Comparison of ENCODE assay signal across 8 cellular contexts in the genomic region with DNA sequence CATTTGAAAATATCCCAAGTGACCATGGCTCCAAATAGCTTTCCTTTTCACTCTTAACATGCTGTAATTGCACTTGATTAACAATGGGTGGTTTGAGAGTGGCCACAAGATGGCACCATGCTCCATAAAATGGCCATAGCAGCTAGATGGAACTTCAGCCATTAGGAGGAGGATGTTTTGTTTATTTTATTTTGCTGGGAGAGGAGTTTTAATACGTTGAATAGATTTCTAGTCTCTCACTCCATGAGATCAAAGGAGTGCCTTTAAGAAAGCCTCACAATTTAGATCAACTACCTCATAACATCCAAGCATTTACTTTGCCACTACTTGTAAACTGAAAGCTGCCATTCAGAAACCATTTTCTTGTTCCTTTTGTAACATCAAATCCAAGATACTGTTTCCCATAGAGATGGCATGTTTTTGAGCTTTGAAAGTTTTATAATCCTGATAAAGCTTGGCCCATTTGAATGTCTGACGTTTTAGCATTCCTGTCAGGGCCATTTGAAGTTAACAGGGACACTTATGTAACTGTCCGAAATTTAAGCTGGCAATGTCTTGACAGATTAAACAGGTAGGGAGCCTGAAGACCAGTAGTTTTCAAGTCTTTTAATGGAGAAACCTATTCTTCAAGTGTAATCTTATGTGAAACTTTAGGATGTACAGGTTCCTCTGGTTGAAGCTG. TPM values are rescaled to one million over a fixed set of nuclear protein-coding genes. Genes with fewer than 3 reads are reported as not detected.
A peak's percentile ranks its signal among the peaks of the same experiment; 100 is the strongest.
DNase-seq lines count a peak whose midpoint lies in the region; ATAC-seq and TF ChIP-seq lines count a peak whose summit lies in the region.

No MANE protein-coding gene starts in this region.

- peaks cover 16% of the 10 kb centered on the region; the same call in 1 of the 2 replicates for H3K79me2 ChIP-seq in H9 (ENCODE audit: insufficient read depth, low read length)

- H3K56ac ChIP-seq in H9 (ENCODE audit: insufficient read length, low read depth, low read length): no peak overlapping the region

- no peak overlapping the region for H2BK120ac ChIP-seq in H9 (ENCODE audit: low read depth, low read length, poor library complexity, severe bottlenecking)

- no peak overlapping the region for H3K14ac ChIP-seq in H9 (ENCODE audit: insufficient read depth, low read length)

- no peaks in the 10 kb centered on the region; the same call in 1 of the 2 replicates for H3K27me3 Mint-ChIP-seq in H9 (ENCODE audit: low read depth)
- no peaks in the 10 kb centered on the region for H3K27me3 Mint-ChIP-seq in activated CD4-positive, alpha-beta T cell treated with anti-CD3 and anti-CD28 coated beads, Interleukin-2, amount 10 ng/mL, durations not matched to agents 7 days and 5 days
- H3K27me3 Mint-ChIP-seq in effector memory CD8-positive, alpha-beta T cell: no peaks in the 10 kb centered on the region

- H2BK5ac ChIP-seq in H9 (ENCODE audit: insufficient read length, low read length): no peak overlapping the region

- H3K4me3 ChIP-seq in AG09309 (ENCODE audit: control insufficient read depth, low read depth, low read length): no peak overlapping the region
- H3K4me3 ChIP-seq in mesodermal cell (ENCODE audit: extremely low read depth, insufficient read depth, low read length, poor library complexity, severe bottlenecking): no peak overlapping the region

- H2BK20ac ChIP-seq in H9 (ENCODE audit: low read depth, low read length, poor library complexity, severe bottlenecking): no peak overlapping the region

- peaks cover 18 to 24% of the 10 kb centered on the region in 2 experiments for H3K4me1 Mint-ChIP-seq in H9
- peaks cover 42% of the 10 kb centered on the region for H3K4me1 Mint-ChIP-seq in activated CD4-positive, alpha-beta T cell treated with anti-CD3 and anti-CD28 coated beads, Interleukin-2, amount 10 ng/mL, durations not matched to agents 7 days and 5 days
- peaks cover 5 to 12% of the 10 kb centered on the region in 2 donors for H3K4me1 Mint-ChIP-seq in effector memory CD8-positive, alpha-beta T cell (ENCODE audit: low read depth in 2 of 2)

- no peak overlapping the region for H3K18ac ChIP-seq in H9 (ENCODE audit: insufficient read length, low read depth, low read length)

- WGBS in H9 (ENCODE audit: extremely low coverage, insufficient read length, low lambda C conversion rate): no CpG with 5 or more reads among the region's 3 CpGs
- WGBS in mesodermal cell (ENCODE audit: insufficient coverage in 2 of 2), 2 experiments: 83 to 87% methylated on average over 2 of the region's 3 CpGs

- H3K27ac ChIP-seq in H9 (ENCODE audit: insufficient read length, low read depth, low read length): no peak overlapping the region
- peak overlapping the region; percentile 41 for H3K27ac ChIP-seq in mesodermal cell (ENCODE audit: low read depth, low read length, severe bottlenecking)

- H4K91ac ChIP-seq in H9 (ENCODE audit: insufficient read length, low read depth, low read length): no peak overlapping the region

- ATAC-seq in effector memory CD8-positive, alpha-beta T cell (replicated peaks): peak; percentile 10
- ATAC-seq in HG03378 (IDR thresholded peaks at IDR 0.05; ENCODE audit: unreplicated experiment): no peak

- no peak overlapping the region for H2AK5ac ChIP-seq in H9 (ENCODE audit: insufficient read length, low read length)

- H3K9ac ChIP-seq in H9 (ENCODE audit: extremely low read depth, insufficient read length, low read length): no peak overlapping the region

- no peak overlapping the region for H4K5ac ChIP-seq in H9 (ENCODE audit: insufficient read length, low read depth, low read length)

- no peak overlapping the region for H2BK15ac ChIP-seq in H9 (ENCODE audit: low read depth, low read length)

- H4K20me1 ChIP-seq in H9 (ENCODE audit: control insufficient read depth, insufficient read depth, insufficient read length): no peaks in the 10 kb centered on the region

- H3T11ph ChIP-seq in H9 (ENCODE audit: low read length): no peak overlapping the region

- peaks cover 68% of the 10 kb centered on the region for H3K36me3 ChIP-seq in mesodermal cell (ENCODE audit: control insufficient read depth, insufficient read depth, low read length)

- H3K4me2 ChIP-seq in H9 (ENCODE audit: insufficient read depth, insufficient read length, low read length): no peak overlapping the region

- no peak overlapping the region for H2BK12ac ChIP-seq in H9 (ENCODE audit: insufficient read length, low read depth, low read length)

- H3K4ac ChIP-seq in H9 (ENCODE audit: low read depth, low read length): no peak overlapping the region

- H3K9me3 Mint-ChIP-seq in H9: no peaks in the 10 kb centered on the region
- no peaks in the 10 kb centered on the region for H3K9me3 Mint-ChIP-seq in activated CD4-positive, alpha-beta T cell treated with anti-CD3 and anti-CD28 coated beads, Interleukin-2, amount 10 ng/mL, durations not matched to agents 7 days and 5 days
- H3K9me3 Mint-ChIP-seq in effector memory CD8-positive, alpha-beta T cell: no peaks in the 10 kb centered on the region

- peaks cover 29 to 65% (median 59%) of the 10 kb centered on the region in 3 experiments; a peak in 6 of 7 replicates for H3K36me3 Mint-ChIP-seq in H9 (ENCODE audit: insufficient read depth in 1 of 3, low read depth in 3 of 3)
- H3K36me3 Mint-ChIP-seq in activated CD4-positive, alpha-beta T cell treated with anti-CD3 and anti-CD28 coated beads, Interleukin-2, amount 10 ng/mL, durations not matched to agents 7 days and 5 days (ENCODE audit: low read depth): peaks cover 59% of the 10 kb centered on the region
- peaks cover 13% of the 10 kb centered on the region for H3K36me3 Mint-ChIP-seq in effector memory CD8-positive, alpha-beta T cell (ENCODE audit: insufficient read depth)

- CTCF ChIA-PET in activated CD4-positive, alpha-beta T cell treated with anti-CD3 and anti-CD28 coated beads, Interleukin-2, amount 10 ng/mL, durations not matched to agents 7 days and 5 days (lab: Charles Lee): interaction anchor here (0.5 to 6.7 kb wide), 24 partner anchors 8 to 1322 kb away, joined by 3 to 57 read pairs (median 4); a partner anchor contains a TSS

- no peak overlapping the region for H3K4me3 Mint-ChIP-seq in H9
- no peak overlapping the region for H3K4me3 Mint-ChIP-seq in activated CD4-positive, alpha-beta T cell treated with anti-CD3 and anti-CD28 coated beads, Interleukin-2, amount 10 ng/mL, durations not matched to agents 7 days and 5 days
- H3K4me3 Mint-ChIP-seq in effector memory CD8-positive, alpha-beta T cell: no peak overlapping the region

- peak; percentile 79 for TF ChIP-seq CTCF in AG09309 (IDR thresholded peaks at IDR 0.05; ENCODE audit: control insufficient read depth, insufficient read depth, low read depth, low read length, missing control alignments)
- TF ChIP-seq CTCF in H9 (conservative IDR thresholded peaks at IDR 0.05): peak; percentile 92

- H4K8ac ChIP-seq in H9 (replicated peaks; ENCODE audit: insufficient read length, low read depth, low read length): no peak overlapping the region

- H3K9me3 ChIP-seq in H9 (ENCODE audit: control insufficient read depth, low read depth, low read length) (no peaks in the 10 kb centered on the region), mesodermal cell (ENCODE audit: control insufficient read depth, low read length) (no peaks in the 10 kb centered on the region)

- H3K4me1 ChIP-seq in H9 (ENCODE audit: insufficient read depth, low read length) (no peaks in the 10 kb centered on the region), mesodermal cell (ENCODE audit: control insufficient read depth, insufficient read depth, low read length, poor library complexity, severe bottlenecking) (peaks cover 3% of the 10 kb centered on the region)

- H3K23ac ChIP-seq in H9 (ENCODE audit: insufficient read length, low read depth, low read length): no peak overlapping the region

- H3K23me2 ChIP-seq in H9 (ENCODE audit: insufficient read length, low read depth, low read length, poor library complexity, severe bottlenecking): peaks cover 3% of the 10 kb centered on the region

- H2AFZ ChIP-seq in H9 (ENCODE audit: low read length): no peak overlapping the region

- peak; percentile 46 for DNase-seq in AG09309 (ENCODE audit: low read depth)
- DNase-seq in H9: peak; percentile 69
- peak; percentile 22 to 83 for DNase-seq in NCI-H526 (lab: John Stamatoyannopoulos, UW)
- peak; percentile 86 for DNase-seq in activated CD4-positive, alpha-beta T cell treated with anti-CD3 and anti-CD28 coated beads, Interleukin-2, amount 10 ng/mL, durations not matched to agents 7 days and 5 days
- peak; percentile 74 to 75 (median 74) for DNase-seq in effector memory CD8-positive, alpha-beta T cell
- peak; percentile 31 to 73 (median 64) for DNase-seq in stimulated activated naive CD4-positive, alpha-beta T cell (lab: John Stamatoyannopoulos, UW)

- POLR2A ChIA-PET in activated CD4-positive, alpha-beta T cell treated with anti-CD3 and anti-CD28 coated beads, Interleukin-2, amount 10 ng/mL, durations not matched to agents 7 days and 5 days (lab: Charles Lee): interaction anchor here (0.6 to 0.7 kb wide), 3 partner anchors 22 to 152 kb away, joined by 3 read pairs; no protein-coding TSS in a partner anchor

- H3K27ac Mint-ChIP-seq in H9: peak overlapping the region in 1 of 3 experiments; percentile 26; a peak in 1 of 7 replicates
- no peak overlapping the region for H3K27ac Mint-ChIP-seq in activated CD4-positive, alpha-beta T cell treated with anti-CD3 and anti-CD28 coated beads, Interleukin-2, amount 10 ng/mL, durations not matched to agents 7 days and 5 days
- peak overlapping the region; percentile 7 to 35 for H3K27ac Mint-ChIP-seq in effector memory CD8-positive, alpha-beta T cell

- peaks cover 5% of the 10 kb centered on the region for H3K79me1 ChIP-seq in H9 (ENCODE audit: insufficient read depth, low read depth, low read length, poor library complexity, severe bottlenecking)

- H3K27me3 ChIP-seq in H9 (ENCODE audit: insufficient read depth, low read length): no peaks in the 10 kb centered on the region

RNA-seq across cellular contexts. Expression of a gene that starts 4.7 kb away (rescaled TPM):
- total RNA-seq in H9 (2021): 114 and 115 TPM in 2 replicates
- total RNA-seq in activated CD4-positive, alpha-beta T cell treated with anti-CD3 and anti-CD28 coated beads, Interleukin-2, amount 10 ng/mL, durations not matched to agents 7 days and 5 days: 100 to 1,000 TPM in 1 of 2 experiments, 10 to 100 TPM in 1; 98.6 to 118 TPM
- polyA plus RNA-seq in mesodermal cell (2013, experiment 1 of 2): 34.0 TPM
- polyA plus RNA-seq in mesodermal cell (2013, experiment 2 of 2): 29.7 TPM

RNA-seq across cellular contexts. Expression of a gene that starts 5.0 kb away (rescaled TPM):
- total RNA-seq in H9 (2021): 199 and 201 TPM in 2 replicates
- total RNA-seq in activated CD4-positive, alpha-beta T cell treated with anti-CD3 and anti-CD28 coated beads, Interleukin-2, amount 10 ng/mL, durations not matched to agents 7 days and 5 days: 100 to 1,000 TPM; 154 to 160 TPM
- 270 TPM for polyA plus RNA-seq in mesodermal cell (2013, experiment 1 of 2)
- polyA plus RNA-seq in mesodermal cell (2013, experiment 2 of 2): 257 TPM

RNA-seq across cellular contexts. Expression of a gene that starts 19.4 kb away (rescaled TPM):
- 125 and 126 TPM in 2 replicates for total RNA-seq in H9 (2021)
- total RNA-seq in activated CD4-positive, alpha-beta T cell treated with anti-CD3 and anti-CD28 coated beads, Interleukin-2, amount 10 ng/mL, durations not matched to agents 7 days and 5 days: 10 to 100 TPM; 25.7 to 27.1 TPM
- polyA plus RNA-seq in mesodermal cell (2013, experiment 1 of 2): 174 TPM
- polyA plus RNA-seq in mesodermal cell (2013, experiment 2 of 2): 172 TPM

RNA-seq across cellular contexts. Expression of a gene that starts 30.7 kb away (rescaled TPM):
- total RNA-seq in H9 (2021): 316 and 322 TPM in 2 replicates
- 100 to 1,000 TPM; 128 to 135 TPM for total RNA-seq in activated CD4-positive, alpha-beta T cell treated with anti-CD3 and anti-CD28 coated beads, Interleukin-2, amount 10 ng/mL, durations not matched to agents 7 days and 5 days
- polyA plus RNA-seq in mesodermal cell (2013, experiment 1 of 2): 708 TPM
- polyA plus RNA-seq in mesodermal cell (2013, experiment 2 of 2): 593 TPM

RNA-seq across cellular contexts. Expression of a gene that starts 45.0 kb away (rescaled TPM):
- 12.9 and 13.9 TPM in 2 replicates for total RNA-seq in H9 (2021)
- 1 to 10 TPM; 1.1 to 1.2 TPM for total RNA-seq in activated CD4-positive, alpha-beta T cell treated with anti-CD3 and anti-CD28 coated beads, Interleukin-2, amount 10 ng/mL, durations not matched to agents 7 days and 5 days
- polyA plus RNA-seq in mesodermal cell (2013, experiment 1 of 2): 69.9 TPM
- polyA plus RNA-seq in mesodermal cell (2013, experiment 2 of 2): 71.1 TPM
